2 cellular contexts compared by ENCODE assay signal in genomic region chr10:35327770-35328403, GRCh38.
TF ChIP-seq lines count a peak whose summit lies in the region.

No MANE protein-coding gene starts in this region.

TF ChIP-seq in SK-N-SH treated with all-trans-retinoic acid at 6 μM for 48 hours, 23 proteins besides CTCF, POLR2A, EP300 and RAD21 (continued from another document):
- TF ChIP-seq OSR1 (CRISPR knock-in tag; IDR thresholded peaks at IDR 0.05), result no peak
- no peak for TF ChIP-seq TOX (CRISPR knock-in tag; IDR thresholded peaks at IDR 0.05; ENCODE audit: borderline replicate concordance)
- no peak for TF ChIP-seq PATZ1 (CRISPR knock-in tag; IDR thresholded peaks at IDR 0.05; ENCODE audit: borderline replicate concordance)
- TF ChIP-seq GLIS3 (CRISPR knock-in tag; IDR thresholded peaks at IDR 0.05), result no peak
- TF ChIP-seq ZNF8 (CRISPR knock-in tag; IDR thresholded peaks at IDR 0.05), result no peak
- TF ChIP-seq SNAI2 (CRISPR knock-in tag; IDR thresholded peaks at IDR 0.05), result no peak
- no peak for TF ChIP-seq ZNF70 (CRISPR knock-in tag; IDR thresholded peaks at IDR 0.05)
- no peak for TF ChIP-seq ZFP3 (CRISPR knock-in tag; IDR thresholded peaks at IDR 0.05)
- no peak for TF ChIP-seq CSDC2 (CRISPR knock-in tag; IDR thresholded peaks at IDR 0.05)
- TF ChIP-seq PPARA (CRISPR knock-in tag; IDR thresholded peaks at IDR 0.05; ENCODE audit: borderline replicate concordance), result no peak
- TF ChIP-seq CREB5 (CRISPR knock-in tag; IDR thresholded peaks at IDR 0.05; ENCODE audit: low read depth), result no peak
- no peak for TF ChIP-seq CSRNP3 (CRISPR knock-in tag; IDR thresholded peaks at IDR 0.05)
- no peak for TF ChIP-seq ZC3H10 (CRISPR knock-in tag; IDR thresholded peaks at IDR 0.05)
- no peak for TF ChIP-seq RARB (CRISPR knock-in tag; IDR thresholded peaks at IDR 0.05)
TF ChIP-seq in SK-N-SH treated with all-trans-retinoic acid at 6 μM for 48 hours: peak in this region for 0.

TF ChIP-seq in GM23338, 12 proteins besides CTCF, POLR2A, EP300 and RAD21:
- TF ChIP-seq REST (IDR thresholded peaks at IDR 0.05; ENCODE audit: unreplicated experiment) (no peak), EZH2 (IDR thresholded peaks at IDR 0.05; ENCODE audit: low read depth, unreplicated experiment) (no peak), EZH2phosphoT487 (IDR thresholded peaks at IDR 0.05; ENCODE audit: unreplicated experiment) (no peak), ZNF462 (CRISPR knock-in tag; IDR thresholded peaks at IDR 0.05) (no peak), NANOG (IDR thresholded peaks at IDR 0.05; ENCODE audit: borderline replicate concordance) (no peak), CREB1 (CRISPR knock-in tag; IDR thresholded peaks at IDR 0.05; ENCODE audit: low read depth) (no peak), ETS1 (IDR thresholded peaks at IDR 0.05) (no peak), JUNB (IDR thresholded peaks at IDR 0.05; ENCODE audit: unreplicated experiment) (no peak), STAT1 (IDR thresholded peaks at IDR 0.05; ENCODE audit: unreplicated experiment) (no peak), POLR2AphosphoS5 (IDR thresholded peaks at IDR 0.05; ENCODE audit: low read depth) (no peak), ZNF114 (CRISPR knock-in tag; IDR thresholded peaks at IDR 0.05) (no peak), ZNF331 (CRISPR knock-in tag; IDR thresholded peaks at IDR 0.05; ENCODE audit: low read depth) (no peak)
